1 cellular context compared by ENCODE assay signal in genomic region chr19:38977445-38978314, GRCh38.
A peak's percentile ranks its signal among the peaks of the same experiment; 100 is the strongest.
TF ChIP-seq lines count a peak whose summit lies in the region.

No MANE protein-coding gene starts in this region.

TF ChIP-seq in GM12878, 131 proteins besides CTCF, POLR2A, EP300 and RAD21 (continued from another document and continues in another):
- no peak for TF ChIP-seq E4F1 (IDR thresholded peaks at IDR 0.05; ENCODE audit: borderline replicate concordance, partially characterized antibody)
- no peak for TF ChIP-seq SP1 (IDR thresholded peaks at IDR 0.05; ENCODE audit: low read depth, low read length)
- no peak for TF ChIP-seq ZZZ3 (IDR thresholded peaks at IDR 0.05; ENCODE audit: control insufficient read depth, insufficient read length, low read depth)
- no peak for TF ChIP-seq IRF3 (IDR thresholded peaks at IDR 0.05)
- no peak for TF ChIP-seq USF2 (IDR thresholded peaks at IDR 0.05; ENCODE audit: borderline replicate concordance, low read depth, low read length)
- TF ChIP-seq EZH2 (IDR thresholded peaks at IDR 0.05; ENCODE audit: borderline replicate concordance, control insufficient read depth, low read depth, low read length), result no peak
- no peak for TF ChIP-seq ZNF622 (IDR thresholded peaks at IDR 0.05)
- no peak for TF ChIP-seq RCOR1 (conservative IDR thresholded peaks at IDR 0.05; ENCODE audit: low read depth, low read length)
- TF ChIP-seq JUND (IDR thresholded peaks at IDR 0.05; ENCODE audit: low read depth, low read length), result 0 out of 2 replicates have a peak, but pooled peaks have one; percentile 43
- TF ChIP-seq ZSCAN29 (IDR thresholded peaks at IDR 0.05), result no peak
- TF ChIP-seq FOS (IDR thresholded peaks at IDR 0.05; ENCODE audit: borderline replicate concordance, extremely low read depth, insufficient read length), result no peak
- peak; percentile 56 for TF ChIP-seq PAX5 (IDR thresholded peaks at IDR 0.05; ENCODE audit: borderline replicate concordance, low read depth, low read length)
- no peak for TF ChIP-seq REST (IDR thresholded peaks at IDR 0.05; ENCODE audit: low read depth, low read length)
- no peak for TF ChIP-seq SMC3 (IDR thresholded peaks at IDR 0.05; ENCODE audit: borderline replicate concordance, low read length)
- TF ChIP-seq TCF12 (IDR thresholded peaks at IDR 0.05; ENCODE audit: low read depth, low read length), result peak; percentile 70
- TF ChIP-seq NRF1 (conservative IDR thresholded peaks at IDR 0.05; ENCODE audit: low read depth, low read length), result no peak
- peak; percentile 93 for TF ChIP-seq PKNOX1 (IDR thresholded peaks at IDR 0.05)
- TF ChIP-seq ZBTB40 (IDR thresholded peaks at IDR 0.05; ENCODE audit: borderline replicate concordance), result no peak
- peak; percentile 91 for TF ChIP-seq RELB (IDR thresholded peaks at IDR 0.05; ENCODE audit: low read depth)
- no peak for TF ChIP-seq ZBTB11 (CRISPR knock-in tag; IDR thresholded peaks at IDR 0.05)
- no peak for TF ChIP-seq NFYA (IDR thresholded peaks at IDR 0.05; ENCODE audit: borderline replicate concordance, low read depth, low read length)
- no peak for TF ChIP-seq POLR2AphosphoS5 (IDR thresholded peaks at IDR 0.05; ENCODE audit: low read length)
- no peak for TF ChIP-seq ATF3 (IDR thresholded peaks at IDR 0.05; ENCODE audit: borderline replicate concordance, extremely low read depth, low read depth, low read length)
- TF ChIP-seq BHLHE40 (IDR thresholded peaks at IDR 0.05; ENCODE audit: borderline replicate concordance in 1 of 2, low read depth in 2 of 2, low read length in 1 of 2), result peak in 1 of 2 experiments; percentile 33; a peak in 2 of 4 replicates
- TF ChIP-seq USF1 (IDR thresholded peaks at IDR 0.05; ENCODE audit: borderline replicate concordance, extremely low read length, insufficient read depth, low read depth, low read length), result no peak
- no peak for TF ChIP-seq BMI1 (IDR thresholded peaks at IDR 0.05; ENCODE audit: borderline replicate concordance)
- TF ChIP-seq RBBP5 (conservative IDR thresholded peaks at IDR 0.05), result no peak
- no peak for TF ChIP-seq HDGF (IDR thresholded peaks at IDR 0.05)
- TF ChIP-seq PBX3 (IDR thresholded peaks at IDR 0.05; ENCODE audit: insufficient replicate concordance, low read depth, low read length), result peak; percentile 81
- TF ChIP-seq HDAC2 (IDR thresholded peaks at IDR 0.05), result no peak
- no peak for TF ChIP-seq KDM1A (IDR thresholded peaks at IDR 0.05; ENCODE audit: borderline replicate concordance)
- TF ChIP-seq RUNX3 (IDR thresholded peaks at IDR 0.05; ENCODE audit: low read length), result peak; percentile 94
- TF ChIP-seq RB1 (IDR thresholded peaks at IDR 0.05; ENCODE audit: borderline replicate concordance), result no peak
- TF ChIP-seq EED (IDR thresholded peaks at IDR 0.05; ENCODE audit: low read depth), result peak; percentile 99
- TF ChIP-seq IKZF2 (IDR thresholded peaks at IDR 0.05), result peak; percentile 98 to 99
- peak; percentile 87; the same call in 1 of the 2 replicates for TF ChIP-seq CBX5 (IDR thresholded peaks at IDR 0.05; ENCODE audit: low read depth)
- no peak for TF ChIP-seq SIX5 (IDR thresholded peaks at IDR 0.05; ENCODE audit: low read depth, low read length, severe bottlenecking)
- TF ChIP-seq MTA3 (IDR thresholded peaks at IDR 0.05; ENCODE audit: borderline replicate concordance, low read length), result peak; percentile 80
